In the genomic region with DNA sequence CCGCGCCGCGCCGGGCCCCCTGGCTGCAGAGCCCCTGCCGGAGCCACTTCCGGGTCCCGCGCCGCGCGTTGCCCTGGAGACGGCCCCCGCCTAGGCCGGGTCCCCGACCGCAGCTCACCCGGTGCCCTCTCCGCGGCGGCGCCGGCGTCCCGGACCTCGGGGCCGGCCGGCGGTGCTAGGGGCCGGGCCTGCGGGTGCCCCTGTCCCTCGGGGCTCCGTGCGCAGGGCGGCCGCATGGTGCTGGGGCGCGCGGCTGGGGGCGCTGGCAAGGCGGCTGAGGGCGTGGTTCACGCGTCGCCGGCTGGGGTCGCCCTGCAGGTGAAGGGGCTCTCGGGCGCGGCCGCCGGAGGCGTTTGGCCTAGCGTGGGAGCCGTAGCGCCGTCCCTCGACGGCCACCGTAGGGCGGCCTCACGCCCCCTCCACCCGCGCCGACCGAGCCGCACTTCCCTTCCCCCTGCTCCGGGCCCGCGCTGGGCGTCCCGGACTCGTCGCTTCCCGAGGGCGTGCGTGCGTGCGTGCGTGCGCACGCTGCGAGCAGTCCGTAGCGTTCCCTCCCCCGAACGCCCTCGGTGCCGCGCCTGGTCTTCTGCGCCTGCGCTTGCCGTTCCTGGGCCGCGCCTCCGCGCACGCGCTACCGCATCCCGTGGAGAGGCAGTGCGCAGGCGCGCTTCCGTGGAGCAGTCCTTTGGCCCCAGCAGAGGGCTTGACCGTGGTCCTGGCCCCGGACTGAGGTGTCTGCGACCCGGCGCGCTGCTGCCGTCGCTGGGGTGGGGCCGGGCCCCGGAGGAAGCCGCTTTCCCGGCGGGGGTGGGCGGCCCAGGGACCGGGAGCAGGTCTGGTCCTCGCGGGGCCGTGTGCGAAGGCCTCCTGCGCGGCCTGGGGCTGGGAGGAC, we compare ENCODE assay signal across 1 cellular context.
TF ChIP-seq lines count a peak whose summit lies in the region.

A gene with protein sequence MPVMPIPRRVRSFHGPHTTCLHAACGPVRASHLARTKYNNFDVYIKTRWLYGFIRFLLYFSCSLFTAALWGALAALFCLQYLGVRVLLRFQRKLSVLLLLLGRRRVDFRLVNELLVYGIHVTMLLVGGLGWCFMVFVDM (minus strand): TSS at position 509 of the 892 bp plus-strand sequence. CDS start 1,975 bp downstream, outside the sequence.

TF ChIP-seq in K562, 482 proteins besides CTCF, POLR2A, EP300 and RAD21 (continued from another document):
- TF ChIP-seq, protein P1, sequence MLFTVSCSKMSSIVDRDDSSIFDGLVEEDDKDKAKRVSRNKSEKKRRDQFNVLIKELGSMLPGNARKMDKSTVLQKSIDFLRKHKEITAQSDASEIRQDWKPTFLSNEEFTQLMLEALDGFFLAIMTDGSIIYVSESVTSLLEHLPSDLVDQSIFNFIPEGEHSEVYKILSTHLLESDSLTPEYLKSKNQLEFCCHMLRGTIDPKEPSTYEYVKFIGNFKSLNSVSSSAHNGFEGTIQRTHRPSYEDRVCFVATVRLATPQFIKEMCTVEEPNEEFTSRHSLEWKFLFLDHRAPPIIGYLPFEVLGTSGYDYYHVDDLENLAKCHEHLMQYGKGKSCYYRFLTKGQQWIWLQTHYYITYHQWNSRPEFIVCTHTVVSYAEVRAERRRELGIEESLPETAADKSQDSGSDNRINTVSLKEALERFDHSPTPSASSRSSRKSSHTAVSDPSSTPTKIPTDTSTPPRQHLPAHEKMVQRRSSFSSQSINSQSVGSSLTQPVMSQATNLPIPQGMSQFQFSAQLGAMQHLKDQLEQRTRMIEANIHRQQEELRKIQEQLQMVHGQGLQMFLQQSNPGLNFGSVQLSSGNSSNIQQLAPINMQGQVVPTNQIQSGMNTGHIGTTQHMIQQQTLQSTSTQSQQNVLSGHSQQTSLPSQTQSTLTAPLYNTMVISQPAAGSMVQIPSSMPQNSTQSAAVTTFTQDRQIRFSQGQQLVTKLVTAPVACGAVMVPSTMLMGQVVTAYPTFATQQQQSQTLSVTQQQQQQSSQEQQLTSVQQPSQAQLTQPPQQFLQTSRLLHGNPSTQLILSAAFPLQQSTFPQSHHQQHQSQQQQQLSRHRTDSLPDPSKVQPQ (CRISPR knock-in tag; IDR thresholded peaks at IDR 0.05; ENCODE audit: borderline replicate concordance), result no peak
- TF ChIP-seq ZNF589 (CRISPR knock-in tag; IDR thresholded peaks at IDR 0.05; ENCODE audit: low read depth) (0 out of 2 replicates have a peak, but pooled peaks have one; percentile 23), MED1 (CRISPR knock-in tag; IDR thresholded peaks at IDR 0.05; ENCODE audit: borderline replicate concordance) (0 out of 2 replicates have a peak, but pooled peaks have one; percentile 21), EGR1 (conservative IDR thresholded peaks at IDR 0.05) (peak; percentile 97), CREM (IDR thresholded peaks at IDR 0.05; ENCODE audit: low read depth) (peak; percentile 92), PRMT5 (CRISPR knock-in tag; IDR thresholded peaks at IDR 0.05) (0 out of 2 replicates have a peak, but pooled peaks have one; percentile 25), SREBF2 (CRISPR knock-in tag; IDR thresholded peaks at IDR 0.05) (no peak), CTBP1 (IDR thresholded peaks at IDR 0.05; ENCODE audit: borderline replicate concordance) (peak; percentile 99), OTX1 (CRISPR knock-in tag; IDR thresholded peaks at IDR 0.05) (no peak), HCFC1 (IDR thresholded peaks at IDR 0.05; ENCODE audit: low read depth, low read length) (peak; percentile 53; the same call in 1 of the 2 replicates), FIP1L1 (IDR thresholded peaks at IDR 0.05; ENCODE audit: low read depth, low read length, poor library complexity, severe bottlenecking) (peak; percentile 85)
- TF ChIP-seq, protein P2, sequence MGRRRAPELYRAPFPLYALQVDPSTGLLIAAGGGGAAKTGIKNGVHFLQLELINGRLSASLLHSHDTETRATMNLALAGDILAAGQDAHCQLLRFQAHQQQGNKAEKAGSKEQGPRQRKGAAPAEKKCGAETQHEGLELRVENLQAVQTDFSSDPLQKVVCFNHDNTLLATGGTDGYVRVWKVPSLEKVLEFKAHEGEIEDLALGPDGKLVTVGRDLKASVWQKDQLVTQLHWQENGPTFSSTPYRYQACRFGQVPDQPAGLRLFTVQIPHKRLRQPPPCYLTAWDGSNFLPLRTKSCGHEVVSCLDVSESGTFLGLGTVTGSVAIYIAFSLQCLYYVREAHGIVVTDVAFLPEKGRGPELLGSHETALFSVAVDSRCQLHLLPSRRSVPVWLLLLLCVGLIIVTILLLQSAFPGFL (CRISPR knock-in tag; IDR thresholded peaks at IDR 0.05), result 0 out of 2 replicates have a peak, but pooled peaks have one; percentile 67
- TF ChIP-seq, protein P3, sequence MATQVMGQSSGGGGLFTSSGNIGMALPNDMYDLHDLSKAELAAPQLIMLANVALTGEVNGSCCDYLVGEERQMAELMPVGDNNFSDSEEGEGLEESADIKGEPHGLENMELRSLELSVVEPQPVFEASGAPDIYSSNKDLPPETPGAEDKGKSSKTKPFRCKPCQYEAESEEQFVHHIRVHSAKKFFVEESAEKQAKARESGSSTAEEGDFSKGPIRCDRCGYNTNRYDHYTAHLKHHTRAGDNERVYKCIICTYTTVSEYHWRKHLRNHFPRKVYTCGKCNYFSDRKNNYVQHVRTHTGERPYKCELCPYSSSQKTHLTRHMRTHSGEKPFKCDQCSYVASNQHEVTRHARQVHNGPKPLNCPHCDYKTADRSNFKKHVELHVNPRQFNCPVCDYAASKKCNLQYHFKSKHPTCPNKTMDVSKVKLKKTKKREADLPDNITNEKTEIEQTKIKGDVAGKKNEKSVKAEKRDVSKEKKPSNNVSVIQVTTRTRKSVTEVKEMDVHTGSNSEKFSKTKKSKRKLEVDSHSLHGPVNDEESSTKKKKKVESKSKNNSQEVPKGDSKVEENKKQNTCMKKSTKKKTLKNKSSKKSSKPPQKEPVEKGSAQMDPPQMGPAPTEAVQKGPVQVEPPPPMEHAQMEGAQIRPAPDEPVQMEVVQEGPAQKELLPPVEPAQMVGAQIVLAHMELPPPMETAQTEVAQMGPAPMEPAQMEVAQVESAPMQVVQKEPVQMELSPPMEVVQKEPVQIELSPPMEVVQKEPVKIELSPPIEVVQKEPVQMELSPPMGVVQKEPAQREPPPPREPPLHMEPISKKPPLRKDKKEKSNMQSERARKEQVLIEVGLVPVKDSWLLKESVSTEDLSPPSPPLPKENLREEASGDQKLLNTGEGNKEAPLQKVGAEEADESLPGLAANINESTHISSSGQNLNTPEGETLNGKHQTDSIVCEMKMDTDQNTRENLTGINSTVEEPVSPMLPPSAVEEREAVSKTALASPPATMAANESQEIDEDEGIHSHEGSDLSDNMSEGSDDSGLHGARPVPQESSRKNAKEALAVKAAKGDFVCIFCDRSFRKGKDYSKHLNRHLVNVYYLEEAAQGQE (CRISPR knock-in tag; IDR thresholded peaks at IDR 0.05; ENCODE audit: low read depth), result peak; percentile 63; the same call in 1 of the 2 replicates
